In the genomic region with DNA sequence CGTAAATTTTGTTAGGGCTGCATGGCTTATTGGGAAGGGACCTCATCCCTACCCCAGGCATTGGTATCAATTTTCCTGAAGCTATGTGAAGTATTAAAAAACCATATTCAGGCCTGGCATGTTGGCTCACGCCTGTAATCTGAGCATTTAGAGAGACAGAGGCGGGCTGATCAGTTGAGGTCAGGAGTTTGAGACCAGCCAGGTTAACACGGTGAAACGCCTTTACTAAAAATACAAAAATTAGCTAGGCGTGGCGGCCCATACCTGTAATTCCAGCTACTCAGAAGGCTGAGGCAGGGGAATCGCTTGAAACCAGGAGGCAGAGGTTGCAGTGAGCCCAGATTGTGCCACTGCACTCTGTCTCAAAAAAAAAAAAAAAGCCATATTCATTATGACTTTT, we compare ENCODE assay signal across 12 cellular contexts. TPM values are rescaled to one million over a fixed set of nuclear protein-coding genes. Genes with fewer than 3 reads are reported as not detected.
DNase-seq lines count a peak whose midpoint lies in the region; ATAC-seq and TF ChIP-seq lines count a peak whose summit lies in the region.
"Had no signal": no experiment of that assay in that cellular context is flagged by ENCODE, and none has a peak within 500 bp of the region (broad histone marks: within the 10 kb centered on the region; RNA-seq: fewer than 3 reads in every experiment).

No MANE protein-coding gene starts in this region.

- peak overlapping the region; percentile 41 for H3K4me3 Mint-ChIP-seq in activated naive CD4-positive, alpha-beta T cell treated with anti-CD3 and anti-CD28 coated beads, Interleukin-2, amount 10 ng/mL, durations not matched to agents 7 days and 5 days
- peak overlapping the region; percentile 71 for H3K4me3 Mint-ChIP-seq in activated CD8-positive, alpha-beta T cell treated with anti-CD3 and anti-CD28 coated beads for 36 hours

- TF ChIP-seq POLR2A in suprapubic skin (IDR thresholded peaks at IDR 0.05) = no peak

- ATAC-seq in activated CD8-positive, alpha-beta T cell treated with anti-CD3 and anti-CD28 coated beads for 36 hours = no peak
- peak; percentile 22 for ATAC-seq in foreskin keratinocyte
- no peak for ATAC-seq in GM18870 (IDR thresholded peaks at IDR 0.05; ENCODE audit: unreplicated experiment)

- CTCF ChIA-PET in activated naive CD4-positive, alpha-beta T cell treated with anti-CD3 and anti-CD28 coated beads, Interleukin-2, amount 10 ng/mL, durations not matched to agents 7 days and 5 days (lab: Charles Lee) = interaction anchor here (0.7 to 1.3 kb wide), 4 partner anchors 9 to 63 kb away, joined by 3 read pairs; no protein-coding TSS in a partner anchor
- CTCF ChIA-PET in activated CD8-positive, alpha-beta T cell treated with anti-CD3 and anti-CD28 coated beads for 36 hours (lab: Charles Lee) = interaction anchor here (0.7 to 1.8 kb wide), 6 partner anchors 9 to 69 kb away, joined by 3 to 6 read pairs (median 4); no protein-coding TSS in a partner anchor

- H3K27me3 ChIP-seq in foreskin keratinocyte (no peaks in the 10 kb centered on the region), suprapubic skin (no peaks in the 10 kb centered on the region)
- H3K27me3 ChIP-seq: BLaER1 treated with 17β-estradiol and CSF1 and Interleukin-3, amounts not matched to agents 10 nM and 100 nM; esophagus muscularis mucosa had no signal

- peak overlapping the region; percentile 50 for H3K4me3 ChIP-seq in suprapubic skin

- DNase-seq in activated naive CD4-positive, alpha-beta T cell treated with anti-CD3 and anti-CD28 coated beads, Interleukin-2, amount 10 ng/mL, durations not matched to agents 7 days and 5 days = no peak
- no peak for DNase-seq in activated naive CD4-positive, alpha-beta T cell (lab: John Stamatoyannopoulos, UW)
- DNase-seq in activated CD8-positive, alpha-beta T cell treated with anti-CD3 and anti-CD28 coated beads for 36 hours = no peak
- DNase-seq in foreskin keratinocyte = peak in 1 of 2 donors; percentile 66
- DNase-seq in suprapubic skin (ENCODE audit: low spot score in 2 of 2) = no peak
- DNase-seq in AML-193 (lab: John Stamatoyannopoulos, UW) = no peak
- DNase-seq in ACHN = no peak
- DNase-seq: KBM-7 had no signal

- peaks cover 5% of the 10 kb centered on the region for H3K27me3 Mint-ChIP-seq in activated naive CD4-positive, alpha-beta T cell treated with anti-CD3 and anti-CD28 coated beads, Interleukin-2, amount 10 ng/mL, durations not matched to agents 7 days and 5 days
- H3K27me3 Mint-ChIP-seq in activated CD8-positive, alpha-beta T cell treated with anti-CD3 and anti-CD28 coated beads for 36 hours = no peaks in the 10 kb centered on the region
- H3K27me3 Mint-ChIP-seq: stimulated activated naive B cell treated with anti-CD40 and anti-IgM and Interleukin-4, amounts not matched to agents 10 μg/mL and 1 μg/mL and 100 μg/mL, for 72 hours had no signal

- no peaks in the 10 kb centered on the region for H3K36me3 ChIP-seq in suprapubic skin
- H3K36me3 ChIP-seq: esophagus muscularis mucosa had no signal

- peaks cover 47% of the 10 kb centered on the region for H3K4me1 Mint-ChIP-seq in activated naive CD4-positive, alpha-beta T cell treated with anti-CD3 and anti-CD28 coated beads, Interleukin-2, amount 10 ng/mL, durations not matched to agents 7 days and 5 days
- H3K4me1 Mint-ChIP-seq in activated CD8-positive, alpha-beta T cell treated with anti-CD3 and anti-CD28 coated beads for 36 hours (ENCODE audit: low read depth) = peaks cover 68% of the 10 kb centered on the region

- in situ Hi-C loops in ACHN (cut with HindIII; ENCODE audit: low pct_ligation_motif_present, low pct_unique_long_range_greater_than_20kb, low sequenced_read_pairs) = no loop called here

- H3K9me3 Mint-ChIP-seq in activated naive CD4-positive, alpha-beta T cell treated with anti-CD3 and anti-CD28 coated beads, Interleukin-2, amount 10 ng/mL, durations not matched to agents 7 days and 5 days = no peaks in the 10 kb centered on the region
- no peaks in the 10 kb centered on the region for H3K9me3 Mint-ChIP-seq in activated CD8-positive, alpha-beta T cell treated with anti-CD3 and anti-CD28 coated beads for 36 hours
- H3K9me3 Mint-ChIP-seq: stimulated activated naive B cell treated with anti-CD40 and anti-IgM and Interleukin-4, amounts not matched to agents 10 μg/mL and 1 μg/mL and 100 μg/mL, for 72 hours had no signal

- H3K9me3 ChIP-seq in suprapubic skin = no peaks in the 10 kb centered on the region
- H3K9me3 ChIP-seq: esophagus muscularis mucosa had no signal

- H3K27ac ChIP-seq in foreskin keratinocyte (peak overlapping the region; percentile 72), suprapubic skin (no peak overlapping the region)
- H3K27ac ChIP-seq: BLaER1 treated with 17β-estradiol and CSF1 and Interleukin-3, amounts not matched to agents 10 nM and 100 nM had no signal

- no peak for TF ChIP-seq EP300 in suprapubic skin (IDR thresholded peaks at IDR 0.05)

- intact Hi-C loops in activated CD8-positive, alpha-beta T cell treated with anti-CD3 and anti-CD28 coated beads for 36 hours (cut with micrococcal nuclease) = no loop called here

- peaks cover 13% of the 10 kb centered on the region for H3K36me3 Mint-ChIP-seq in activated naive CD4-positive, alpha-beta T cell treated with anti-CD3 and anti-CD28 coated beads, Interleukin-2, amount 10 ng/mL, durations not matched to agents 7 days and 5 days
- peaks cover 7% of the 10 kb centered on the region for H3K36me3 Mint-ChIP-seq in activated CD8-positive, alpha-beta T cell treated with anti-CD3 and anti-CD28 coated beads for 36 hours (ENCODE audit: low read depth)

- 56% methylated on average over 8 of the region's 8 CpGs for WGBS in suprapubic skin

- TF ChIP-seq CTCF in activated CD8-positive, alpha-beta T cell treated with anti-CD3 and anti-CD28 coated beads for 36 hours (IDR thresholded peaks at IDR 0.05) = no peak
- TF ChIP-seq CTCF in foreskin keratinocyte (conservative IDR thresholded peaks at IDR 0.05) (no peak), suprapubic skin (IDR thresholded peaks at IDR 0.05) (no peak)

- POLR2A ChIA-PET in activated CD8-positive, alpha-beta T cell treated with anti-CD3 and anti-CD28 coated beads for 36 hours (lab: Charles Lee) = interaction anchor here (0.7 to 1.9 kb wide), 5 partner anchors 8 to 39 kb away, joined by 3 to 8 read pairs (median 3); no protein-coding TSS in a partner anchor

- H3K4me1 ChIP-seq in foreskin keratinocyte (peaks cover 24% of the 10 kb centered on the region), suprapubic skin (peaks cover 24% of the 10 kb centered on the region)

- H3K27ac Mint-ChIP-seq in activated naive CD4-positive, alpha-beta T cell treated with anti-CD3 and anti-CD28 coated beads, Interleukin-2, amount 10 ng/mL, durations not matched to agents 7 days and 5 days = no peak overlapping the region
- peak overlapping the region; percentile 49 for H3K27ac Mint-ChIP-seq in activated CD8-positive, alpha-beta T cell treated with anti-CD3 and anti-CD28 coated beads for 36 hours

RNA-seq across cellular contexts. Expression of a gene that starts 7.1 kb away (rescaled TPM):
- 10 to 100 TPM; 61.4 to 69.9 TPM for total RNA-seq in activated CD8-positive, alpha-beta T cell treated with anti-CD3 and anti-CD28 coated beads for 36 hours
- total RNA-seq in foreskin keratinocyte (52.7 and 58.4 TPM in 2 replicates), suprapubic skin (10 to 100 TPM; 49.8 to 78.3 (median 59.9) TPM)
- 9.7 and 10.5 TPM in 2 replicates for polyA plus RNA-seq in foreskin keratinocyte

RNA-seq across cellular contexts. Expression of a gene that starts 25.4 kb away (rescaled TPM):
- 1 to 10 TPM; 8.9 to 9.2 TPM for total RNA-seq in activated CD8-positive, alpha-beta T cell treated with anti-CD3 and anti-CD28 coated beads for 36 hours
- total RNA-seq in foreskin keratinocyte (15.6 and 16.6 TPM in 2 replicates), suprapubic skin (10 to 100 TPM; 11.6 to 18.6 (median 16.5) TPM)
- 14.3 and 16.6 TPM in 2 replicates for polyA plus RNA-seq in foreskin keratinocyte
